ENCODE assay signal across 25 cellular contexts in genomic region chr10:21057989-21058388, GRCh38.
"Had no signal": no experiment of that assay in that cellular context is flagged by ENCODE, and none has a peak within 500 bp of the region (broad histone marks: within the 10 kb centered on the region; RNA-seq: fewer than 3 reads in every experiment).

No MANE protein-coding gene starts in this region.

- H3K4me1 Mint-ChIP-seq: activated CD4-positive, alpha-beta memory T cell treated with anti-CD3 and anti-CD28 coated beads, Interleukin-2, amount 10 ng/mL, durations not matched to agents 7 days and 5 days; naive B cell had no signal

- H3K27ac Mint-ChIP-seq: activated CD4-positive, alpha-beta memory T cell treated with anti-CD3 and anti-CD28 coated beads, Interleukin-2, amount 10 ng/mL, durations not matched to agents 7 days and 5 days; activated CD4-positive, alpha-beta T cell treated with anti-CD3 and anti-CD28 coated beads, Interleukin-2, amount 10 ng/mL, durations not matched to agents 7 days and 5 days; activated naive CD4-positive, alpha-beta T cell treated with anti-CD3 and anti-CD28 coated beads, Interleukin-2, amount 10 ng/mL, durations not matched to agents 7 days and 5 days; activated T-cell treated with anti-CD3 and anti-CD28 coated beads, Interleukin-2, amount 50 U/mL, for 24 hours; effector memory CD8-positive, alpha-beta T cell; naive B cell; nephron progenitor cell had no signal

- H3K36me3 Mint-ChIP-seq: activated naive CD4-positive, alpha-beta T cell treated with anti-CD3 and anti-CD28 coated beads, Interleukin-2, amount 10 ng/mL, durations not matched to agents 7 days and 5 days; naive B cell had no signal

- H3K36me3 ChIP-seq: cardiac muscle cell, gastroesophageal sphincter, left lung, pancreas, prostate gland, suprapubic skin, tibial artery had no signal

- H3K4me3 ChIP-seq: cardiac muscle cell, gastroesophageal sphincter, left lung, pancreas, prostate gland, suprapubic skin, tibial artery had no signal

- ATAC-seq: effector memory CD8-positive, alpha-beta T cell; gastroesophageal sphincter; left lung had no signal

- FAIRE-seq: pancreas had no signal

- H3K27ac ChIP-seq: cardiac muscle cell, gastroesophageal sphincter, left lung, pancreas, prostate gland, suprapubic skin, tibial artery had no signal

- H3K4me3 Mint-ChIP-seq: activated CD4-positive, alpha-beta memory T cell treated with anti-CD3 and anti-CD28 coated beads, Interleukin-2, amount 10 ng/mL, durations not matched to agents 7 days and 5 days; activated CD4-positive, alpha-beta T cell treated with anti-CD3 and anti-CD28 coated beads, Interleukin-2, amount 10 ng/mL, durations not matched to agents 7 days and 5 days; activated naive CD4-positive, alpha-beta T cell treated with anti-CD3 and anti-CD28 coated beads, Interleukin-2, amount 10 ng/mL, durations not matched to agents 7 days and 5 days; activated T-cell treated with anti-CD3 and anti-CD28 coated beads, Interleukin-2, amount 50 U/mL, for 24 hours; effector memory CD8-positive, alpha-beta T cell; naive B cell; nephron progenitor cell had no signal

- DNase-seq: activated CD4-positive, alpha-beta memory T cell treated with anti-CD3 and anti-CD28 coated beads, Interleukin-2, amount 10 ng/mL, durations not matched to agents 7 days and 5 days; activated CD4-positive, alpha-beta T cell treated with anti-CD3 and anti-CD28 coated beads for 1 hour; activated CD4-positive, alpha-beta T cell treated with anti-CD3 and anti-CD28 coated beads, Interleukin-2, amount 10 ng/mL, durations not matched to agents 7 days and 5 days; activated CD8-positive, alpha-beta memory T cell treated with anti-CD3 and anti-CD28 coated beads, Interleukin-2, amount 50 U/mL, for 48 hours; activated gamma-delta T cell; activated naive CD4-positive, alpha-beta T cell treated with anti-CD3 and anti-CD28 coated beads, Interleukin-2, amount 10 ng/mL, durations not matched to agents 7 days and 5 days; activated T-cell treated with anti-CD3 and anti-CD28 coated beads, Interleukin-2, amount 50 U/mL, for 24 hours; amniotic stem cell; cortex of kidney; effector memory CD8-positive, alpha-beta T cell; erythroblast; hypothalamus; kidney glomerular epithelial cell; left lung; naive B cell; nephron progenitor cell; pancreas; retina; stimulated activated naive CD4-positive, alpha-beta T cell; T-helper 2 cell; tibial artery had no signal

- H3K9me3 ChIP-seq: pancreas, prostate gland had no signal

- H3K27me3 ChIP-seq: cardiac muscle cell, gastroesophageal sphincter, left lung, pancreas, suprapubic skin had no signal

- H3K27me3 Mint-ChIP-seq: activated CD4-positive, alpha-beta memory T cell treated with anti-CD3 and anti-CD28 coated beads, Interleukin-2, amount 10 ng/mL, durations not matched to agents 7 days and 5 days; activated CD4-positive, alpha-beta T cell treated with anti-CD3 and anti-CD28 coated beads, Interleukin-2, amount 10 ng/mL, durations not matched to agents 7 days and 5 days; activated naive CD4-positive, alpha-beta T cell treated with anti-CD3 and anti-CD28 coated beads, Interleukin-2, amount 10 ng/mL, durations not matched to agents 7 days and 5 days; activated T-cell treated with anti-CD3 and anti-CD28 coated beads, Interleukin-2, amount 50 U/mL, for 24 hours; effector memory CD8-positive, alpha-beta T cell had no signal

- H3K4me1 ChIP-seq: gastroesophageal sphincter, prostate gland, suprapubic skin, tibial artery had no signal
